Comparison of ENCODE assay signal across 1 cellular context in the genomic region with DNA sequence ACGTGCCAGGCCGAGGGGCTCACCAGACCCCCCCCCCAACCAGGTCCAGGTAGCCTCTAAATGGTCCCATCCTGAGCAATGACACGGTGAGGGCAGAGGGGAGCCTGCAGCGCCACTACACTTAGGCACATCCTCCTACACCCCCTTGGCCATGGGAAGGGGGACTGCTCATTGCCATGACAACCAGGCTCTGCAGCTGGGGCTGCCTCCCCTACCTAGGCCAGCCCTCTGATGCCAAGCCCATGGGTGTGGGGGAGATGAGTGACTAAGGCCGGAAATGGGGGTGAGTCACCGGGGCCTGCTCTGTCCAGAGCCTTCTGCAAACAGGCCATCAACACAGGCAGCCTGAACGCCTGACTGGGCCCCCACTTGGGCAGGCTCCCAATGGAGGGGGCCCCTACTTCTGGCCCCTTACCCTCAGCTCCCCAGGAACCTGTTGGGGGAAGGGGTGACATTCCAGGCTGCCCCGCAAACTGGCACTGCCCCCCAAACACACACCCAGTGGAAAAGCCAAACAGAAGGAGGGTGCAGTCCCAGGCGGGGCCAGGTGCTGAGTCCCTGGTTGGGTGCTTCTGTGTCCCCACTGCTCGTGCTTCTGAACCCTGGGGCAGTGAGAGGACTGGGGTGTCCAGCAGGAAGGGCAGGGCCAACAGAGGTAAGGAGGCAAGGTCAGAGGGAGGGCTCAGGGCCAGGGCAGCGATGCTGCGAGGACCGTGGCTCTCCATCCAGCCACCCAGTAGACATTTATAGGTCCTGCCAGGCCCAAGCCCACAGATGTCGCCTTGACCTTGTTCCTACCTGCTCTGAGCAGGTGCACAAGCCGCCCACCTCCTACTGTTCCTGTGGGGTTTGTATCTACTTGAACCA.
TF ChIP-seq lines count a peak whose summit lies in the region.

No MANE protein-coding gene starts in this region.

TF ChIP-seq in HepG2, 621 proteins besides CTCF, POLR2A, EP300 and RAD21 (continued from another document and continues in another):
- TF ChIP-seq, protein P1, sequence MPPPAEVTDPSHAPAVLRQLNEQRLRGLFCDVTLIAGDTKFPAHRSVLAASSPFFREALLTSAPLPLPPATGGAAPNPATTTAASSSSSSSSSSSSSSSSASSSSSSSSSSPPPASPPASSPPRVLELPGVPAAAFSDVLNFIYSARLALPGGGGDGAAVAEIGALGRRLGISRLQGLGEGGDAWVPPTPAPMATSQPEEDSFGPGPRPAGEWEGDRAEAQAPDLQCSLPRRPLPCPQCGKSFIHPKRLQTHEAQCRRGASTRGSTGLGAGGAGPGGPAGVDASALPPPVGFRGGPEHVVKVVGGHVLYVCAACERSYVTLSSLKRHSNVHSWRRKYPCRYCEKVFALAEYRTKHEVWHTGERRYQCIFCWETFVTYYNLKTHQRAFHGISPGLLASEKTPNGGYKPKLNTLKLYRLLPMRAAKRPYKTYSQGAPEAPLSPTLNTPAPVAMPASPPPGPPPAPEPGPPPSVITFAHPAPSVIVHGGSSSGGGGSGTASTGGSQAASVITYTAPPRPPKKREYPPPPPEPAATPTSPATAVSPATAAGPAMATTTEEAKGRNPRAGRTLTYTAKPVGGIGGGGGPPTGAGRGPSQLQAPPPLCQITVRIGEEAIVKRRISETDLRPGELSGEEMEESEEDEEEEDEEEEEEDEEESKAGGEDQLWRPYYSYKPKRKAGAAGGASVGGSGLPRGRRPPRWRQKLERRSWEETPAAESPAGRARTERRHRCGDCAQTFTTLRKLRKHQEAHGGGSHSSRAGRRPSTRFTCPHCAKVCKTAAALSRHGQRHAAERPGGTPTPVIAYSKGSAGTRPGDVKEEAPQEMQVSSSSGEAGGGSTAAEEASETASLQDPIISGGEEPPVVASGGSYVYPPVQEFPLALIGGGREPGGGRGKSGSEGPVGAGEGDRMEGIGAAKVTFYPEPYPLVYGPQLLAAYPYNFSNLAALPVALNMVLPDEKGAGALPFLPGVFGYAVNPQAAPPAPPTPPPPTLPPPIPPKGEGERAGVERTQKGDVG (CRISPR knock-in tag; IDR thresholded peaks at IDR 0.05; ENCODE audit: borderline replicate concordance): 0 out of 2 replicates have a peak, but pooled peaks have one; percentile 44
- TF ChIP-seq FOXA1 (IDR thresholded peaks at IDR 0.05) (no peak), FOXA1 (CRISPR knock-in tag; IDR thresholded peaks at IDR 0.05) (peak; percentile 77), ZNF235 (CRISPR knock-in tag; IDR thresholded peaks at IDR 0.05; ENCODE audit: borderline replicate concordance) (no peak), HOXD1 (CRISPR knock-in tag; IDR thresholded peaks at IDR 0.05) (no peak), ZBTB42 (CRISPR knock-in tag; IDR thresholded peaks at IDR 0.05) (0 out of 2 replicates have a peak, but pooled peaks have one; percentile 33), AHR (CRISPR knock-in tag; IDR thresholded peaks at IDR 0.05) (peak; percentile 23; the same call in 1 of the 2 replicates), THYN1 (CRISPR knock-in tag; IDR thresholded peaks at IDR 0.05; ENCODE audit: borderline replicate concordance, low read depth) (no peak), ZMYM4 (CRISPR knock-in tag; IDR thresholded peaks at IDR 0.05) (no peak), NCOA1 (CRISPR knock-in tag; IDR thresholded peaks at IDR 0.05) (no peak), CAMTA2 (CRISPR knock-in tag; IDR thresholded peaks at IDR 0.05; ENCODE audit: borderline replicate concordance) (peak; percentile 34; the same call in 1 of the 2 replicates), MXD4 (CRISPR knock-in tag; IDR thresholded peaks at IDR 0.05) (peak; percentile 37; the same call in 1 of the 2 replicates), SATB2 (CRISPR knock-in tag; IDR thresholded peaks at IDR 0.05) (no peak), CBX5 (CRISPR knock-in tag; IDR thresholded peaks at IDR 0.05; ENCODE audit: borderline replicate concordance) (peak; percentile 42; the same call in 1 of the 2 replicates), MAFG (CRISPR knock-in tag; IDR thresholded peaks at IDR 0.05) (no peak)
- TF ChIP-seq, protein P2, sequence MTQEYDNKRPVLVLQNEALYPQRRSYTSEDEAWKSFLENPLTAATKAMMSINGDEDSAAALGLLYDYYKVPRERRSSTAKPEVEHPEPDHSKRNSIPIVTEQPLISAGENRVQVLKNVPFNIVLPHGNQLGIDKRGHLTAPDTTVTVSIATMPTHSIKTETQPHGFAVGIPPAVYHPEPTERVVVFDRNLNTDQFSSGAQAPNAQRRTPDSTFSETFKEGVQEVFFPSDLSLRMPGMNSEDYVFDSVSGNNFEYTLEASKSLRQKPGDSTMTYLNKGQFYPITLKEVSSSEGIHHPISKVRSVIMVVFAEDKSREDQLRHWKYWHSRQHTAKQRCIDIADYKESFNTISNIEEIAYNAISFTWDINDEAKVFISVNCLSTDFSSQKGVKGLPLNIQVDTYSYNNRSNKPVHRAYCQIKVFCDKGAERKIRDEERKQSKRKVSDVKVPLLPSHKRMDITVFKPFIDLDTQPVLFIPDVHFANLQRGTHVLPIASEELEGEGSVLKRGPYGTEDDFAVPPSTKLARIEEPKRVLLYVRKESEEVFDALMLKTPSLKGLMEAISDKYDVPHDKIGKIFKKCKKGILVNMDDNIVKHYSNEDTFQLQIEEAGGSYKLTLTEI (CRISPR knock-in tag; conservative IDR thresholded peaks at IDR 0.05): no peak
- TF ChIP-seq, protein P3, sequence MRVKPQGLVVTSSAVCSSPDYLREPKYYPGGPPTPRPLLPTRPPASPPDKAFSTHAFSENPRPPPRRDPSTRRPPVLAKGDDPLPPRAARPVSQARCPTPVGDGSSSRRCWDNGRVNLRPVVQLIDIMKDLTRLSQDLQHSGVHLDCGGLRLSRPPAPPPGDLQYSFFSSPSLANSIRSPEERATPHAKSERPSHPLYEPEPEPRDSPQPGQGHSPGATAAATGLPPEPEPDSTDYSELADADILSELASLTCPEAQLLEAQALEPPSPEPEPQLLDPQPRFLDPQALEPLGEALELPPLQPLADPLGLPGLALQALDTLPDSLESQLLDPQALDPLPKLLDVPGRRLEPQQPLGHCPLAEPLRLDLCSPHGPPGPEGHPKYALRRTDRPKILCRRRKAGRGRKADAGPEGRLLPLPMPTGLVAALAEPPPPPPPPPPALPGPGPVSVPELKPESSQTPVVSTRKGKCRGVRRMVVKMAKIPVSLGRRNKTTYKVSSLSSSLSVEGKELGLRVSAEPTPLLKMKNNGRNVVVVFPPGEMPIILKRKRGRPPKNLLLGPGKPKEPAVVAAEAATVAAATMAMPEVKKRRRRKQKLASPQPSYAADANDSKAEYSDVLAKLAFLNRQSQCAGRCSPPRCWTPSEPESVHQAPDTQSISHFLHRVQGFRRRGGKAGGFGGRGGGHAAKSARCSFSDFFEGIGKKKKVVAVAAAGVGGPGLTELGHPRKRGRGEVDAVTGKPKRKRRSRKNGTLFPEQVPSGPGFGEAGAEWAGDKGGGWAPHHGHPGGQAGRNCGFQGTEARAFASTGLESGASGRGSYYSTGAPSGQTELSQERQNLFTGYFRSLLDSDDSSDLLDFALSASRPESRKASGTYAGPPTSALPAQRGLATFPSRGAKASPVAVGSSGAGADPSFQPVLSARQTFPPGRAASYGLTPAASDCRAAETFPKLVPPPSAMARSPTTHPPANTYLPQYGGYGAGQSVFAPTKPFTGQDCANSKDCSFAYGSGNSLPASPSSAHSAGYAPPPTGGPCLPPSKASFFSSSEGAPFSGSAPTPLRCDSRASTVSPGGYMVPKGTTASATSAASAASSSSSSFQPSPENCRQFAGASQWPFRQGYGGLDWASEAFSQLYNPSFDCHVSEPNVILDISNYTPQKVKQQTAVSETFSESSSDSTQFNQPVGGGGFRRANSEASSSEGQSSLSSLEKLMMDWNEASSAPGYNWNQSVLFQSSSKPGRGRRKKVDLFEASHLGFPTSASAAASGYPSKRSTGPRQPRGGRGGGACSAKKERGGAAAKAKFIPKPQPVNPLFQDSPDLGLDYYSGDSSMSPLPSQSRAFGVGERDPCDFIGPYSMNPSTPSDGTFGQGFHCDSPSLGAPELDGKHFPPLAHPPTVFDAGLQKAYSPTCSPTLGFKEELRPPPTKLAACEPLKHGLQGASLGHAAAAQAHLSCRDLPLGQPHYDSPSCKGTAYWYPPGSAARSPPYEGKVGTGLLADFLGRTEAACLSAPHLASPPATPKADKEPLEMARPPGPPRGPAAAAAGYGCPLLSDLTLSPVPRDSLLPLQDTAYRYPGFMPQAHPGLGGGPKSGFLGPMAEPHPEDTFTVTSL (CRISPR knock-in tag; IDR thresholded peaks at IDR 0.05; ENCODE audit: borderline replicate concordance): peak; percentile 68; the same call in 1 of the 2 replicates
- TF ChIP-seq, protein P4, sequence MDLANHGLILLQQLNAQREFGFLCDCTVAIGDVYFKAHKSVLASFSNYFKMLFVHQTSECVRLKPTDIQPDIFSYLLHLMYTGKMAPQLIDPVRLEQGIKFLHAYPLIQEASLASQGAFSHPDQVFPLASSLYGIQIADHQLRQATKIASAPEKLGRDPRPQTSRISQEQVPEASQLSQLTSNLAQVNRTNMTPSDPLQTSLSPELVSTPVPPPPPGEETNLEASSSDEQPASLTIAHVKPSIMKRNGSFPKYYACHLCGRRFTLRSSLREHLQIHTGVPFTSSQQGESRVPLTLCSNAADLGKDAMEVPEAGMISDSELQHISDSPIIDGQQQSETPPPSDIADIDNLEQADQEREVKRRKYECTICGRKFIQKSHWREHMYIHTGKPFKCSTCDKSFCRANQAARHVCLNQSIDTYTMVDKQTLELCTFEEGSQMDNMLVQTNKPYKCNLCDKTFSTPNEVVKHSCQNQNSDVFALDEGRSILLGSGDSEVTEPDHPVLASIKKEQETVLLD (CRISPR knock-in tag; IDR thresholded peaks at IDR 0.05; ENCODE audit: low read depth): no peak
- TF ChIP-seq, protein P5, sequence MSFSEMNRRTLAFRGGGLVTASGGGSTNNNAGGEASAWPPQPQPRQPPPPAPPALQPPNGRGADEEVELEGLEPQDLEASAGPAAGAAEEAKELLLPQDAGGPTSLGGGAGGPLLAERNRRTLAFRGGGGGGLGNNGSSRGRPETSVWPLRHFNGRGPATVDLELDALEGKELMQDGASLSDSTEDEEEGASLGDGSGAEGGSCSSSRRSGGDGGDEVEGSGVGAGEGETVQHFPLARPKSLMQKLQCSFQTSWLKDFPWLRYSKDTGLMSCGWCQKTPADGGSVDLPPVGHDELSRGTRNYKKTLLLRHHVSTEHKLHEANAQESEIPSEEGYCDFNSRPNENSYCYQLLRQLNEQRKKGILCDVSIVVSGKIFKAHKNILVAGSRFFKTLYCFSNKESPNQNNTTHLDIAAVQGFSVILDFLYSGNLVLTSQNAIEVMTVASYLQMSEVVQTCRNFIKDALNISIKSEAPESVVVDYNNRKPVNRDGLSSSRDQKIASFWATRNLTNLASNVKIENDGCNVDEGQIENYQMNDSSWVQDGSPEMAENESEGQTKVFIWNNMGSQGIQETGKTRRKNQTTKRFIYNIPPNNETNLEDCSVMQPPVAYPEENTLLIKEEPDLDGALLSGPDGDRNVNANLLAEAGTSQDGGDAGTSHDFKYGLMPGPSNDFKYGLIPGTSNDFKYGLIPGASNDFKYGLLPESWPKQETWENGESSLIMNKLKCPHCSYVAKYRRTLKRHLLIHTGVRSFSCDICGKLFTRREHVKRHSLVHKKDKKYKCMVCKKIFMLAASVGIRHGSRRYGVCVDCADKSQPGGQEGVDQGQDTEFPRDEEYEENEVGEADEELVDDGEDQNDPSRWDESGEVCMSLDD (CRISPR knock-in tag; IDR thresholded peaks at IDR 0.05; ENCODE audit: borderline replicate concordance): peak; percentile 98; the same call in 1 of the 2 replicates
- TF ChIP-seq, protein P6, sequence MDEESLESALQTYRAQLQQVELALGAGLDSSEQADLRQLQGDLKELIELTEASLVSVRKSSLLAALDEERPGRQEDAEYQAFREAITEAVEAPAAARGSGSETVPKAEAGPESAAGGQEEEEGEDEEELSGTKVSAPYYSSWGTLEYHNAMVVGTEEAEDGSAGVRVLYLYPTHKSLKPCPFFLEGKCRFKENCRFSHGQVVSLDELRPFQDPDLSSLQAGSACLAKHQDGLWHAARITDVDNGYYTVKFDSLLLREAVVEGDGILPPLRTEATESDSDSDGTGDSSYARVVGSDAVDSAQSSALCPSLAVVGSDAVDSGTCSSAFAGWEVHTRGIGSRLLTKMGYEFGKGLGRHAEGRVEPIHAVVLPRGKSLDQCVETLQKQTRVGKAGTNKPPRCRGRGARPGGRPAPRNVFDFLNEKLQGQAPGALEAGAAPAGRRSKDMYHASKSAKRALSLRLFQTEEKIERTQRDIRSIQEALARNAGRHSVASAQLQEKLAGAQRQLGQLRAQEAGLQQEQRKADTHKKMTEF (CRISPR knock-in tag; IDR thresholded peaks at IDR 0.05): peak; percentile 38
- TF ChIP-seq, protein P7, sequence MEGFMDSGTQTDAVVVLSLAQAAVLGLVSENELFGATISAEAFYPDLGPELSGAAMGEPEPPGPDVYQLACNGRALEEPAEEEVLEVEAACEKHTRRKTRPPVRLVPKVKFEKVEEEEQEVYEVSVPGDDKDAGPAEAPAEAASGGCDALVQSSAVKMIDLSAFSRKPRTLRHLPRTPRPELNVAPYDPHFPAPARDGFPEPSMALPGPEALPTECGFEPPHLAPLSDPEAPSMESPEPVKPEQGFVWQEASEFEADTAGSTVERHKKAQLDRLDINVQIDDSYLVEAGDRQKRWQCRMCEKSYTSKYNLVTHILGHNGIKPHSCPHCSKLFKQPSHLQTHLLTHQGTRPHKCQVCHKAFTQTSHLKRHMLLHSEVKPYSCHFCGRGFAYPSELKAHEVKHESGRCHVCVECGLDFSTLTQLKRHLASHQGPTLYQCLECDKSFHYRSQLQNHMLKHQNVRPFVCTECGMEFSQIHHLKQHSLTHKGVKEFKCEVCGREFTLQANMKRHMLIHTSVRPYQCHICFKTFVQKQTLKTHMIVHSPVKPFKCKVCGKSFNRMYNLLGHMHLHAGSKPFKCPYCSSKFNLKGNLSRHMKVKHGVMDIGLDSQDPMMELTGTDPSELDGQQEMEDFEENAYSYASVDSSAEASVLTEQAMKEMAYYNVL (CRISPR knock-in tag; IDR thresholded peaks at IDR 0.05; ENCODE audit: borderline replicate concordance): peak; percentile 52; the same call in 1 of the 2 replicates
